15 cellular contexts compared by ENCODE assay signal in genomic region chr15:68524753-68525584, GRCh38. TPM values are rescaled to one million over a fixed set of nuclear protein-coding genes. Genes with fewer than 3 reads are reported as not detected.
DNase-seq lines count a peak whose midpoint lies in the region; ATAC-seq and TF ChIP-seq lines count a peak whose summit lies in the region.
"Had no signal": no experiment of that assay in that cellular context is flagged by ENCODE, and none has a peak within 500 bp of the region (broad histone marks: within the 10 kb centered on the region; RNA-seq: fewer than 3 reads in every experiment).

No MANE protein-coding gene starts in this region.

- H3K36me3 Mint-ChIP-seq in HFFc6 (ENCODE audit: low read depth) (0 out of 2 replicates have a peak, but pooled peaks cover 10% of the 10 kb centered on the region), nephron (ENCODE audit: low read depth) (no peaks in the 10 kb centered on the region)
- H3K36me3 Mint-ChIP-seq in activated naive CD4-positive, alpha-beta T cell treated with anti-CD3 and anti-CD28 coated beads, Interleukin-2, amount 50 U/mL, for 72 hours, result no peaks in the 10 kb centered on the region
- H3K36me3 Mint-ChIP-seq: activated naive CD8-positive, alpha-beta T cell treated with anti-CD3 and anti-CD28 coated beads for 36 hours had no signal

- H3K27ac Mint-ChIP-seq in HFFc6 (peak overlapping the region; percentile 57), nephron (peak overlapping the region; percentile 83 to 96 (median 94))
- H3K27ac Mint-ChIP-seq in activated naive CD4-positive, alpha-beta T cell treated with anti-CD3 and anti-CD28 coated beads, Interleukin-2, amount 50 U/mL, for 72 hours, result no peak overlapping the region
- H3K27ac Mint-ChIP-seq: activated naive CD8-positive, alpha-beta T cell treated with anti-CD3 and anti-CD28 coated beads for 36 hours had no signal

- H3K9me3 Mint-ChIP-seq in HFFc6 (no peaks in the 10 kb centered on the region), nephron (peaks cover 5% of the 10 kb centered on the region)
- no peaks in the 10 kb centered on the region for H3K9me3 Mint-ChIP-seq in activated naive CD4-positive, alpha-beta T cell treated with anti-CD3 and anti-CD28 coated beads, Interleukin-2, amount 50 U/mL, for 72 hours

- H3K27ac ChIP-seq in ACC112 (ENCODE audit: low read depth, low read length), result peak overlapping the region; percentile 54
- H3K27ac ChIP-seq: upper lobe of left lung had no signal

- peaks cover 32% of the 10 kb centered on the region for H3K4me1 ChIP-seq in ACC112 (ENCODE audit: control insufficient read depth, insufficient read depth, low read length, unreplicated experiment)

- no peak for ATAC-seq in activated naive CD4-positive, alpha-beta T cell treated with anti-CD3 and anti-CD28 coated beads, Interleukin-2, amount 50 U/mL, for 72 hours
- ATAC-seq: mucosa of descending colon had no signal

- peaks cover 8% of the 10 kb centered on the region; the same call in 1 of the 2 replicates for H3K27me3 Mint-ChIP-seq in HFFc6 (ENCODE audit: insufficient read depth)
- peaks cover 8% of the 10 kb centered on the region for H3K27me3 Mint-ChIP-seq in nephron (ENCODE audit: low read depth)

- DNase-seq in HFFc6, result peak; percentile 58
- DNase-seq in cardiac fibroblast (ENCODE audit: low read depth in 2 of 2), result peak; percentile 75 to 80
- no peak for DNase-seq in effector CD8-positive, alpha-beta T cell (lab: John Stamatoyannopoulos, UW)
- no peak for DNase-seq in activated naive CD4-positive, alpha-beta T cell treated with anti-CD3 and anti-CD28 coated beads, Interleukin-2, amount 50 U/mL, for 72 hours (ENCODE audit: low spot score in 2 of 2)
- DNase-seq in NCI-H1694 (lab: John Stamatoyannopoulos, UW), result no peak
- DNase-seq in GF-D8 (lab: John Stamatoyannopoulos, UW), result no peak
- DNase-seq: activated naive CD8-positive, alpha-beta T cell treated with anti-CD3 and anti-CD28 coated beads for 36 hours; C1 segment of cervical spinal cord; mucosa of descending colon; NCI-H1092; NCI-H446 treated with DMSO at 0.1 percent for 48 hours; RPMI8226; upper lobe of left lung had no signal

- peak overlapping the region; percentile 89 for H2AFZ ChIP-seq in ACC112 (ENCODE audit: low read length, unreplicated experiment)

- no peaks in the 10 kb centered on the region for H3K36me3 ChIP-seq in ACC112 (ENCODE audit: insufficient read depth, low read length)
- H3K36me3 ChIP-seq: upper lobe of left lung had no signal

- H3K4me1 Mint-ChIP-seq in HFFc6 (ENCODE audit: low read depth) (peaks cover 41% of the 10 kb centered on the region), nephron (peaks cover 12% of the 10 kb centered on the region)

- 0 out of 2 replicates have a peak overlapping the region, but pooled peaks have one; percentile 41 for H3K4me3 ChIP-seq in ACC112 (ENCODE audit: low read depth, low read length)
- H3K4me3 ChIP-seq in cardiac fibroblast (replicated peaks in 1 of 2; ENCODE audit: low read depth in 2 of 2, low read length in 2 of 2), result no peak overlapping the region
- H3K4me3 ChIP-seq: mucosa of descending colon, upper lobe of left lung had no signal

- no peaks in the 10 kb centered on the region for H3K79me2 ChIP-seq in ACC112 (ENCODE audit: control insufficient read depth, insufficient read depth, low read length, unreplicated experiment)

- H3K4me3 Mint-ChIP-seq in HFFc6, result peak overlapping the region; percentile 15; the same call in 1 of the 2 replicates
- peak overlapping the region in 1 of 3 experiments; percentile 7 for H3K4me3 Mint-ChIP-seq in nephron
- H3K4me3 Mint-ChIP-seq: activated naive CD8-positive, alpha-beta T cell treated with anti-CD3 and anti-CD28 coated beads for 36 hours had no signal

- no peaks in the 10 kb centered on the region for H3K27me3 ChIP-seq in ACC112 (ENCODE audit: insufficient read depth, low read length)
- H3K27me3 ChIP-seq: upper lobe of left lung had no signal

- TF ChIP-seq CTCF in HFFc6 (IDR thresholded peaks at IDR 0.05), result no peak
- no peak for TF ChIP-seq CTCF in cardiac fibroblast (IDR thresholded peaks at IDR 0.05; ENCODE audit: low read depth, low read length)
- no peak for TF ChIP-seq CTCF in nephron (IDR thresholded peaks at IDR 0.05; ENCODE audit: unreplicated experiment in 3 of 3)

RNA-seq across cellular contexts. Expression of gene CORO2B, which starts 53.8 kb away (rescaled TPM):
- total RNA-seq in HFFc6 (2021; fragmentation: NEBNext Ultra II Directional; extraction: Animal tissue kit (Norgen Biotek cat#: 25700)), result 10 to 100 TPM in 3 of 6 experiments, 1 to 10 TPM in 3; 9.3 to 11.0 (median 9.9) TPM
- total RNA-seq in activated naive CD4-positive, alpha-beta T cell treated with anti-CD3 and anti-CD28 coated beads, Interleukin-2, amount 50 U/mL, for 72 hours, result under 1 TPM in 1 of 2 donors, not detected in 1; 0.07 TPM
- total RNA-seq: activated naive CD8-positive, alpha-beta T cell treated with anti-CD3 and anti-CD28 coated beads for 36 hours had no signal

Comparison
In these comparisons a context has a peak if more than half of its experiments do, and no peak if none do; other contexts are left out.
1. DNase-seq: peak in HFFc6 (single experiment) and cardiac fibroblast (2 of 2); none in effector CD8-positive, alpha-beta T cell (single experiment), activated naive CD4-positive, alpha-beta T cell treated with anti-CD3 and anti-CD28 coated beads, Interleukin-2, amount 50 U/mL, for 72 hours (0 of 2), NCI-H1694 (single experiment) and GF-D8 (single experiment).
2. H3K27ac Mint-ChIP-seq: peak in HFFc6 (single experiment) and nephron (3 of 3); none in activated naive CD4-positive, alpha-beta T cell treated with anti-CD3 and anti-CD28 coated beads, Interleukin-2, amount 50 U/mL, for 72 hours (0 of 2).
3. RNA of gene CORO2B, which starts 53.8 kb away (total RNA-seq): 9.3 to 11.0 TPM in HFFc6; 0.07 TPM in activated naive CD4-positive, alpha-beta T cell treated with anti-CD3 and anti-CD28 coated beads, Interleukin-2, amount 50 U/mL, for 72 hours; every median in the first group is over 4 times any median in the second.